In the genomic region with DNA sequence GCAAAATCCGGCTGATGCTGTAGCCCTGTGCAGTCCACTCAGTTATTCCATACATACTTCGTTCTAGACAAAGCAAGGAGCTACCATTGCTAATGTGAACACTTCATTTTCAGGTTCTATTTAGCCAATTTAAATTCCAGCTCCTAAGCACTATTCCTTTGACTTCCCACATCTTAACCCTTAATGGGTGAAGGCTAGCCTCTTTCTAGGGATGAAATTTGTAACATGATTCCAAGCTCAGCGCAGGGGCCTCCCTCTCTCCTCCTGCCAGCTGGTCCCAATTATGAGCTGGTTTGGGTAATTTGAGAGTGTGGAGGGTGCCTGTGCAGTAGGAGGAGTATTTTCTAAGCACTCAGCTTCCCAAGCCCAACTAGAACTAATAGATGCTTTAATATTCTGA, we compare ENCODE assay signal across 12 cellular contexts. TPM values are rescaled to one million over a fixed set of nuclear protein-coding genes. Genes with fewer than 3 reads are reported as not detected.
A peak's percentile ranks its signal among the peaks of the same experiment; 100 is the strongest.
DNase-seq lines count a peak whose midpoint lies in the region; ATAC-seq and TF ChIP-seq lines count a peak whose summit lies in the region.
"Had no signal": no experiment of that assay in that cellular context is flagged by ENCODE, and none has a peak within 500 bp of the region (broad histone marks: within the 10 kb centered on the region; RNA-seq: fewer than 3 reads in every experiment).

No MANE protein-coding gene starts in this region.

- H3K4me1 ChIP-seq in BE2C = peaks cover 28% of the 10 kb centered on the region
- H3K4me1 ChIP-seq in hepatocyte (ENCODE audit: insufficient read depth) = peaks cover 40% of the 10 kb centered on the region
- peaks cover 0 to 19% (median 11%) of the 10 kb centered on the region in 6 donors for H3K4me1 ChIP-seq in spleen
- H3K4me1 ChIP-seq in foreskin keratinocyte = peaks cover 24% of the 10 kb centered on the region
- H3K4me1 ChIP-seq: parathyroid adenoma had no signal

- intact Hi-C loops in spleen (cut with DNase I; ENCODE audit: low total_unique reads) = loop anchor here (10.0 kb wide), 1 partner anchor 199 kb away; no protein-coding TSS in a partner anchor

- 62% methylated on average over 3 of the region's 3 CpGs for WGBS in hepatocyte (ENCODE audit: low lambda C conversion rate, missing lambda C conversion rate)
- WGBS in spleen, 5 donors = 77 to 87% (median 83%) methylated on average over 3 of the region's 3 CpGs

- no peaks in the 10 kb centered on the region for H4K20me1 ChIP-seq in hepatocyte (ENCODE audit: insufficient read depth, poor library complexity, severe bottlenecking)

- H3K36me3 ChIP-seq in BE2C = no peaks in the 10 kb centered on the region
- H3K36me3 ChIP-seq in hepatocyte (replicated peaks; ENCODE audit: insufficient read depth, low read depth) = no peaks in the 10 kb centered on the region
- H3K36me3 ChIP-seq in spleen = no peaks in the 10 kb centered on the region
- no peaks in the 10 kb centered on the region for H3K36me3 ChIP-seq in MG63
- H3K36me3 ChIP-seq: heart left ventricle had no signal

- peak; percentile 53 for DNase-seq in BE2C
- peak; percentile 89 for DNase-seq in NCI-H1092 treated with DMSO at 0.1 percent for 48 hours (lab: John Stamatoyannopoulos, UW)
- DNase-seq in SHP77 treated with DMSO at 0.1 percent for 48 hours (lab: John Stamatoyannopoulos, UW) = peak; percentile 60
- DNase-seq in hepatocyte (ENCODE audit: low spot score) = no peak
- no peak for DNase-seq in spleen
- no peak for DNase-seq in foreskin keratinocyte
- DNase-seq in MG63 = no peak
- DNase-seq: CD8-positive, alpha-beta T cell had no signal

- no peaks in the 10 kb centered on the region for H3K9me3 ChIP-seq in BE2C
- no peaks in the 10 kb centered on the region for H3K9me3 ChIP-seq in hepatocyte (ENCODE audit: low read depth)
- no peaks in the 10 kb centered on the region for H3K9me3 ChIP-seq in spleen
- no peaks in the 10 kb centered on the region; the same call in 1 of the 2 replicates for H3K9me3 ChIP-seq in MG63
- H3K9me3 ChIP-seq: heart left ventricle had no signal

- TF ChIP-seq CTCF in BE2C (IDR thresholded peaks at IDR 0.05; ENCODE audit: low read depth, low read length) (no peak), hepatocyte (IDR thresholded peaks at IDR 0.05; ENCODE audit: poor library complexity) (no peak), spleen (IDR thresholded peaks at IDR 0.05 in 8 of 11, conservative IDR thresholded peaks at IDR 0.05 in 3 of 11) (no peak), foreskin keratinocyte (conservative IDR thresholded peaks at IDR 0.05) (no peak)

- no peak for TF ChIP-seq POLR2A in spleen (IDR thresholded peaks at IDR 0.05)

- H3K4me3 ChIP-seq in BE2C (ENCODE audit: low read depth, low read length) = no peak overlapping the region
- no peak overlapping the region for H3K4me3 ChIP-seq in hepatocyte
- no peak overlapping the region for H3K4me3 ChIP-seq in spleen
- H3K4me3 ChIP-seq in MG63 = no peak overlapping the region
- H3K4me3 ChIP-seq: heart left ventricle had no signal

- H3K79me2 ChIP-seq in hepatocyte = no peaks in the 10 kb centered on the region
- H3K79me2 ChIP-seq: parathyroid adenoma had no signal

- peak overlapping the region; percentile 82 for H3K27ac ChIP-seq in hepatocyte
- peak overlapping the region in 2 of 8 donors; percentile 1 to 6 for H3K27ac ChIP-seq in spleen
- no peak overlapping the region for H3K27ac ChIP-seq in foreskin keratinocyte
- H3K27ac ChIP-seq: parathyroid adenoma had no signal

- H3K9me2 ChIP-seq in hepatocyte (replicated peaks; ENCODE audit: insufficient read depth) = no peaks in the 10 kb centered on the region

- H2AFZ ChIP-seq in hepatocyte = no peak overlapping the region
- H2AFZ ChIP-seq: parathyroid adenoma had no signal

- no peaks in the 10 kb centered on the region for H3K27me3 ChIP-seq in BE2C
- no peaks in the 10 kb centered on the region for H3K27me3 ChIP-seq in hepatocyte
- H3K27me3 ChIP-seq in spleen (replicated peaks in 1 of 7) = no peaks in the 10 kb centered on the region
- no peaks in the 10 kb centered on the region for H3K27me3 ChIP-seq in foreskin keratinocyte
- no peaks in the 10 kb centered on the region for H3K27me3 ChIP-seq in MG63
- H3K27me3 ChIP-seq: heart left ventricle had no signal

- H3K4me2 ChIP-seq in hepatocyte = peak overlapping the region; percentile 58

- ATAC-seq in GM18858 (IDR thresholded peaks at IDR 0.05; ENCODE audit: unreplicated experiment) (no peak), foreskin keratinocyte (no peak)
- ATAC-seq: activated CD4-positive, CD25-positive, alpha-beta regulatory T cell treated with anti-CD3 and anti-CD28 coated beads, Interleukin-2, amount 50 U/mL, for 24 hours; CD8-positive, alpha-beta T cell had no signal

RNA-seq across cellular contexts. Expression of a gene that starts 53.9 kb away (rescaled TPM):
- polyA plus RNA-seq in BE2C (2012; ENCODE audit: insufficient read depth, insufficient read length, low read depth) = 11.0 TPM
- total RNA-seq in hepatocyte = 31.0 and 37.7 TPM in 2 replicates
- 16.0 and 16.6 TPM in 2 replicates for polyA plus RNA-seq in hepatocyte
- total RNA-seq in spleen = 10 to 100 TPM in 5 of 7 donors, 1 to 10 TPM in 2; 5.3 to 17.4 (median 11.9) TPM
- polyA plus RNA-seq in spleen = 1 to 10 TPM; 1.7 to 3.3 (median 2.4) TPM
- 171 and 183 TPM in 2 replicates for total RNA-seq in foreskin keratinocyte
- 147 and 151 TPM in 2 replicates for polyA plus RNA-seq in foreskin keratinocyte
- 35.6 and 56.6 TPM in 2 replicates for total RNA-seq in MG63 (2014; rRNA removed; shearing (Covaris generic); ENCODE audit: low replicate concordance)

Comparison
In these comparisons a context has a peak if more than half of its experiments do, and no peak if none do; other contexts are left out.
1. DNase-seq: peak in BE2C (single experiment), NCI-H1092 treated with DMSO at 0.1 percent for 48 hours (single experiment) and SHP77 treated with DMSO at 0.1 percent for 48 hours (single experiment); none in hepatocyte (single experiment), spleen (single experiment), foreskin keratinocyte (0 of 2) and MG63 (single experiment).